In genomic region chr20:61251529-61252393, GRCh38 we compare ENCODE assay signal across 9 cellular contexts. TPM values are rescaled to one million over a fixed set of nuclear protein-coding genes. Genes with fewer than 3 reads are reported as not detected.
DNase-seq lines count a peak whose midpoint lies in the region; ATAC-seq and TF ChIP-seq lines count a peak whose summit lies in the region.
"Had no signal": no experiment of that assay in that cellular context is flagged by ENCODE, and none has a peak within 500 bp of the region (broad histone marks: within the 10 kb centered on the region; RNA-seq: fewer than 3 reads in every experiment).

CDH4 (plus strand) TSS chr20:61252261.

- peak within 1 kb of the TSS; percentile 71 for H2BK15ac ChIP-seq in neuronal stem cell (ENCODE audit: low read length)

- peak within 1 kb of the TSS; percentile 67 for H3K14ac ChIP-seq in neuronal stem cell (ENCODE audit: low read length)

- H4K91ac ChIP-seq in neuronal stem cell (ENCODE audit: low read depth, low read length, poor library complexity), result no peak within 1 kb of the TSS

- H3K4me3 ChIP-seq in epithelial cell of proximal tubule (ENCODE audit: low read depth, low read length) (peak within 1 kb of the TSS; percentile 56), neuronal stem cell (ENCODE audit: low read length in 2 of 2) (peak within 1 kb of the TSS; percentile 66 to 85)

- H3K4me2 ChIP-seq in neuronal stem cell (ENCODE audit: insufficient read depth, low read length, poor library complexity, severe bottlenecking), result peak within 1 kb of the TSS; percentile 99

- no peaks in the 10 kb centered on the region for H3K79me1 ChIP-seq in neuronal stem cell (ENCODE audit: low read depth, low read length)

- no peak within 1 kb of the TSS for H2AK5ac ChIP-seq in neuronal stem cell (ENCODE audit: low read depth, low read length)

- WGBS in neuronal stem cell (ENCODE audit: extremely low coverage in 2 of 2, insufficient read length in 2 of 2, insufficient replicate concordance in 1 of 2), 2 donors, result no CpG with 5 or more reads among the region's 78 CpGs

- no peak for TF ChIP-seq CTCF in epithelial cell of proximal tubule (conservative IDR thresholded peaks at IDR 0.05; ENCODE audit: low read depth, low read length)

- no peak within 1 kb of the TSS for H4K8ac ChIP-seq in neuronal stem cell (ENCODE audit: low read depth, low read length)

- H3K27ac ChIP-seq in neuronal stem cell (replicated peaks; ENCODE audit: low read length), result no peak within 1 kb of the TSS

- no peak within 1 kb of the TSS for H2BK5ac ChIP-seq in neuronal stem cell (ENCODE audit: low read length)

- peaks cover 2 to 6% of the 10 kb centered on the region in 2 donors for H3K4me1 ChIP-seq in neuronal stem cell (ENCODE audit: control insufficient read depth in 2 of 2, insufficient read depth in 1 of 2, low read depth in 1 of 2, low read length in 2 of 2)

- peak within 1 kb of the TSS; percentile 95 for H2AFZ ChIP-seq in neuronal stem cell (ENCODE audit: low read length)

- H3K23ac ChIP-seq in neuronal stem cell (ENCODE audit: low read depth, low read length, poor library complexity), result peak within 1 kb of the TSS; percentile 13

- peak within 1 kb of the TSS; percentile 98 for H3K18ac ChIP-seq in neuronal stem cell (ENCODE audit: low read length)

- peak within 1 kb of the TSS; percentile 69 for H2BK12ac ChIP-seq in neuronal stem cell (ENCODE audit: low read length)

- peaks cover 0 to 20% of the 10 kb centered on the region in 2 donors for H3K36me3 ChIP-seq in neuronal stem cell (replicated peaks in 1 of 2; ENCODE audit: control insufficient read depth in 2 of 2, insufficient read depth in 2 of 2, low read length in 2 of 2)

- peak within 1 kb of the TSS; percentile 87 for H3K9ac ChIP-seq in neuronal stem cell (ENCODE audit: low read depth, low read length, poor library complexity)

- ATAC-seq in GM21367 (IDR thresholded peaks at IDR 0.05; ENCODE audit: unreplicated experiment) (no peak), GM21447 (IDR thresholded peaks at IDR 0.05; ENCODE audit: unreplicated experiment) (no peak), HG03342 (IDR thresholded peaks at IDR 0.05; ENCODE audit: unreplicated experiment) (no peak)

- H3K27me3 ChIP-seq in neuronal stem cell (ENCODE audit: control insufficient read depth in 3 of 3, insufficient read depth in 3 of 3, low read depth in 1 of 3, low read length in 3 of 3), result peaks cover 0 to 23% (median 18%) of the 10 kb centered on the region in 3 experiments

- H2BK120ac ChIP-seq in neuronal stem cell (ENCODE audit: low read depth, low read length), result peak within 1 kb of the TSS; percentile 29

- H3K4ac ChIP-seq in neuronal stem cell (ENCODE audit: low read length), result no peak within 1 kb of the TSS

- DNase-seq in DMS79 (lab: John Stamatoyannopoulos, UW) (peak; percentile 15), NCI-H226 (peak; percentile 38), epithelial cell of proximal tubule (ENCODE audit: low read depth) (no peak), neuronal stem cell (ENCODE audit: low spot score) (no peak), RKO (ENCODE audit: low spot score) (no peak)
- DNase-seq: NCI-H524 treated with DMSO at 0.1 percent for 48 hours had no signal

- no peaks in the 10 kb centered on the region for H3K9me3 ChIP-seq in neuronal stem cell (replicated peaks in 1 of 2; ENCODE audit: control insufficient read depth in 2 of 2, insufficient read depth in 1 of 2, low read depth in 1 of 2, low read length in 2 of 2)

RNA-seq across cellular contexts. Expression of gene CDH4, which starts in this region (rescaled TPM):
- 17.1 and 21.0 TPM in 2 replicates for total RNA-seq in epithelial cell of proximal tubule
- 10.2 TPM for polyA plus RNA-seq in neuronal stem cell (2013, experiment 1 of 2)
- 10.4 TPM for polyA plus RNA-seq in neuronal stem cell (2013, experiment 2 of 2)

Comparison
In these comparisons a context has a peak if more than half of its experiments do, and no peak if none do; other contexts are left out.
1. DNase-seq: peak in DMS79 (single experiment) and NCI-H226 (single experiment); none in epithelial cell of proximal tubule (single experiment), neuronal stem cell (single experiment) and RKO (single experiment).